In the genomic region with DNA sequence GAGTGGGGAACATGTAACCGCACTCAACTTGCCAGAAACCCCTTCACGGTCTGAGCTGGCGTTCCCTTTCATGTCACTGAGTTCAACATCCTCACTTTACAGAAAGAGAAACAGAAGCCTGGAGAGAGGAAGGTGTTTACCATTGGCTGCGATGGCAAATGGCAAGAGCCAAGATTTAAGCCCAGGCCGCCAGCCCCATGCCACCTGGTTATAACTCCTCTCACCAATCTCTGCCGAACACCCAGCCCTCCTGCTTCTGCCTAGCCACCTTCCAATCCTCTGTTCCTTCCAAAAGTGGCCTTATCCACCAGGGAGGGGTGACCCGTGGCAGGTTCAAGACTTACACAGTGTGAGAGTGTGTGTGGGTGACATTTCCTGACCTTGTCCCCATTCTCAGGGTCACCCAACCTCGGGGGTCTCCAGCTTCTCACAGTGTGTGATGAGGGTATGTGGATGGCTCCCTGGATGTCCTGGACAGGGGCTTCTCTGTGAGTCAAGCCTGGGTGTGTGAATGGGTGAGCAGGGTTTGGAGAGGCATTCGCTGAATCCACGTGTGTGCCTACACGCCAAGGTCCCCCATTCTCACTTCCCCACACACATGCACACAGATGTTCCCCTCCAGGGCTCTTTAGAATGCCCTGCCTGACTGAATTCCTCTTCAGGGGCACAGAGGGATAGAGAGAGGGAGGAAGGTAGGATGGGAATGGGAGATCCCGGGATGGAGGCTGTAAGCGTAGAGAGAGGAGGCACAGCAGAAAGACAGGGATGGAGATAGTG, we compare ENCODE assay signal across 1 cellular context.
TF ChIP-seq lines count a peak whose summit lies in the region.

No MANE protein-coding gene starts in this region.

TF ChIP-seq in H1, 55 proteins besides CTCF, POLR2A, EP300 and RAD21:
- TF ChIP-seq PHF8 (conservative IDR thresholded peaks at IDR 0.05; ENCODE audit: low read depth, low read length) (no peak), SP1 (IDR thresholded peaks at IDR 0.05; ENCODE audit: low read depth, low read length) (no peak), SUZ12 (IDR thresholded peaks at IDR 0.05; ENCODE audit: low read length) (peak; percentile 38; the same call in 1 of the 2 replicates)
